8 cellular contexts compared by ENCODE assay signal in genomic region chr10:112471878-112472487, GRCh38. TPM values are rescaled to one million over a fixed set of nuclear protein-coding genes. Genes with fewer than 3 reads are reported as not detected.
DNase-seq lines count a peak whose midpoint lies in the region; ATAC-seq, FAIRE-seq and TF ChIP-seq lines count a peak whose summit lies in the region.

No MANE protein-coding gene starts in this region.

- peak; percentile 98 for FAIRE-seq in kidney (lab: Jason Lieb, UNC)

- no peaks in the 10 kb centered on the region for H3K27me3 ChIP-seq in transverse colon

- H3K4me3 Mint-ChIP-seq in activated CD4-positive, alpha-beta memory T cell treated with anti-CD3 and anti-CD28 coated beads for 36 hours: no peak overlapping the region

- intact Hi-C loops in kidney (cut with DNase I) (no loop called here), transverse colon (cut with DNase I; ENCODE audit: low total_unique reads) (no loop called here)
- intact Hi-C loops in activated CD4-positive, alpha-beta memory T cell treated with anti-CD3 and anti-CD28 coated beads for 36 hours (cut with micrococcal nuclease): loop anchor here (1.0 to 10.0 kb wide), 5 partner anchors 25 to 356 kb away; partner anchors contain the start of genes GPAM and VTI1A

- no peak overlapping the region for H3K4me3 ChIP-seq in kidney (ENCODE audit: low read length in 2 of 2)
- H3K4me3 ChIP-seq in transverse colon: no peak overlapping the region

- H3K36me3 Mint-ChIP-seq in activated CD4-positive, alpha-beta memory T cell treated with anti-CD3 and anti-CD28 coated beads for 36 hours: no peaks in the 10 kb centered on the region

- in situ Hi-C loops in T47D (cut with HindIII; ENCODE audit: low pct_unique_long_range_greater_than_20kb, low sequenced_read_pairs): no loop called here
- in situ Hi-C loops in transverse colon (cut with MboI; ENCODE audit: low pct_ligation_motif_present in 1 of 4, low pct_unique_long_range_greater_than_20kb in 1 of 4, low sequenced_read_pairs in 3 of 4): loop anchor here in 1 of 4 donors (25.0 kb wide), 1 partner anchor 915 kb away; no protein-coding TSS in a partner anchor

- peaks cover 4% of the 10 kb centered on the region for H3K4me1 Mint-ChIP-seq in activated CD4-positive, alpha-beta memory T cell treated with anti-CD3 and anti-CD28 coated beads for 36 hours (ENCODE audit: low read depth)

- H3K27ac Mint-ChIP-seq in activated CD4-positive, alpha-beta memory T cell treated with anti-CD3 and anti-CD28 coated beads for 36 hours: no peak overlapping the region

- no peaks in the 10 kb centered on the region for H3K9me3 Mint-ChIP-seq in activated CD4-positive, alpha-beta memory T cell treated with anti-CD3 and anti-CD28 coated beads for 36 hours

- TF ChIP-seq EP300 in transverse colon (IDR thresholded peaks at IDR 0.05; ENCODE audit: low read depth): no peak

- H3K4me1 ChIP-seq in kidney (ENCODE audit: control insufficient read depth in 1 of 2, insufficient read depth in 1 of 2, low read depth in 1 of 2, low read length in 2 of 2) (no peaks in the 10 kb centered on the region), transverse colon (peaks cover 0 to 14% (median 4%) of the 10 kb centered on the region in 4 donors)

- ATAC-seq in GM18502 (IDR thresholded peaks at IDR 0.05; ENCODE audit: poor library complexity, unreplicated experiment) (peak; percentile 69), HG03066 (IDR thresholded peaks at IDR 0.05; ENCODE audit: low read depth, unreplicated experiment) (peak; percentile 80)

- TF ChIP-seq CTCF in kidney (IDR thresholded peaks at IDR 0.05; ENCODE audit: borderline replicate concordance, extremely low read depth, insufficient read depth) (peak; percentile 55), transverse colon (IDR thresholded peaks at IDR 0.05) (peak; percentile 59 to 73 (median 64))

- H3K9me3 ChIP-seq in kidney (ENCODE audit: control insufficient read depth in 1 of 2, low read length in 2 of 2) (no peaks in the 10 kb centered on the region), transverse colon (no peaks in the 10 kb centered on the region)

- no peak overlapping the region for H3K9ac ChIP-seq in kidney (ENCODE audit: low read length in 2 of 2)

- no peaks in the 10 kb centered on the region for H3K27me3 Mint-ChIP-seq in activated CD4-positive, alpha-beta memory T cell treated with anti-CD3 and anti-CD28 coated beads for 36 hours

- H3K27ac ChIP-seq in kidney (ENCODE audit: low read depth in 2 of 2, low read length in 2 of 2) (no peak overlapping the region), transverse colon (no peak overlapping the region)

- DNase-seq in AML-193 (lab: John Stamatoyannopoulos, UW) (peak; percentile 64 to 74), NCI-H69 (lab: John Stamatoyannopoulos, UW) (peak; percentile 33), T47D (ENCODE audit: low read depth in 1 of 2, low spot score in 1 of 2) (peak; percentile 4 to 57), kidney (no peak), transverse colon (no peak)
- no peak for DNase-seq in activated CD4-positive, alpha-beta memory T cell treated with anti-CD3 and anti-CD28 coated beads for 36 hours

- POLR2A ChIA-PET in activated CD4-positive, alpha-beta memory T cell treated with anti-CD3 and anti-CD28 coated beads for 36 hours (lab: Charles Lee): no interaction called here

- H3K36me3 ChIP-seq in kidney (ENCODE audit: control insufficient read depth in 1 of 2, insufficient read depth in 2 of 2, low read length in 2 of 2) (peaks cover 0 to 3% of the 10 kb centered on the region in 2 donors), transverse colon (peaks cover 0 to 3% (median under 1%) of the 10 kb centered on the region in 4 donors)

- no peak for TF ChIP-seq POLR2A in transverse colon (IDR thresholded peaks at IDR 0.05)

- CTCF ChIA-PET in activated CD4-positive, alpha-beta memory T cell treated with anti-CD3 and anti-CD28 coated beads for 36 hours (lab: Charles Lee): interaction anchor here (0.6 to 4.1 kb wide), 67 partner anchors 9 to 1864 kb away, joined by 3 to 36 read pairs (median 4); partner anchors contain the start of genes GPAM, VTI1A and ZDHHC6

- WGBS in transverse colon (ENCODE audit: low coverage in 1 of 2), 2 donors: 15 to 23% methylated on average over 4 of the region's 4 CpGs

RNA-seq across cellular contexts. Expression of gene VTI1A, which starts 25.0 kb away (rescaled TPM):
- total RNA-seq in kidney: 41.8 TPM
- 9.2 TPM for polyA plus RNA-seq in kidney (ENCODE audit: insufficient read depth, low read depth, low replicate concordance)
- total RNA-seq in transverse colon: 100 to 1,000 TPM in 3 of 4 donors, 10 to 100 TPM in 1; 65.8 to 211 (median 149) TPM
- total RNA-seq in activated CD4-positive, alpha-beta memory T cell treated with anti-CD3 and anti-CD28 coated beads for 36 hours: 10 to 100 TPM; 24.3 to 24.5 TPM

RNA-seq across cellular contexts. Expression of gene ZDHHC6, which starts 25.3 kb away (rescaled TPM):
- total RNA-seq in kidney (37.5 TPM), transverse colon (10 to 100 TPM; 13.1 to 46.4 (median 24.6) TPM)
- 73.8 TPM for polyA plus RNA-seq in kidney (ENCODE audit: insufficient read depth, low read depth, low replicate concordance)
- 10 to 100 TPM; 40.1 to 40.7 TPM for total RNA-seq in activated CD4-positive, alpha-beta memory T cell treated with anti-CD3 and anti-CD28 coated beads for 36 hours

Comparison
In these comparisons a context has a peak if more than half of its experiments do, and no peak if none do; other contexts are left out.
1. DNase-seq: peak in AML-193 (2 of 2), NCI-H69 (single experiment) and T47D (2 of 2); none in kidney (single experiment), transverse colon (single experiment) and activated CD4-positive, alpha-beta memory T cell treated with anti-CD3 and anti-CD28 coated beads for 36 hours (single experiment).